20 cellular contexts compared by ENCODE assay signal in genomic region chr1:12586171-12586942, GRCh38. TPM values are rescaled to one million over a fixed set of nuclear protein-coding genes. Genes with fewer than 3 reads are reported as not detected.
"Had no signal": no experiment of that assay in that cellular context is flagged by ENCODE, and none has a peak within 500 bp of the region (broad histone marks: within the 10 kb centered on the region; RNA-seq: fewer than 3 reads in every experiment).

No MANE protein-coding gene starts in this region.

- H3K9me3 ChIP-seq: left ventricle myocardium inferior, mucosa of descending colon, thoracic aorta had no signal

- H3K27me3 ChIP-seq: cardiac muscle cell, dorsolateral prefrontal cortex had no signal

- H3K27ac ChIP-seq: cardiac muscle cell, dorsolateral prefrontal cortex, left ventricle myocardium inferior, thoracic aorta had no signal

- H3K27ac Mint-ChIP-seq: activated B cell treated with CpG ODN at 0.5 μM for 24 hours; activated CD4-positive, alpha-beta T cell treated with anti-CD3 and anti-CD28 coated beads, Interleukin-2, amount 10 ng/mL, durations not matched to agents 24 days and 14 days; activated CD8-positive, alpha-beta T cell treated with anti-CD3 and anti-CD28 coated beads, Interleukin-2, amount 10 ng/mL, durations not matched to agents 7 days and 5 days; stimulated activated naive CD8-positive, alpha-beta T cell treated with anti-CD3 and anti-CD28 coated beads, Interleukin-15, amount 100 ng/mL, for 72 hours had no signal

- DNase-seq: activated B cell treated with CpG ODN at 0.5 μM for 24 hours; activated CD4-positive, alpha-beta T cell treated with anti-CD3 and anti-CD28 coated beads, Interleukin-2, amount 10 ng/mL, durations not matched to agents 24 days and 14 days; activated CD8-positive, alpha-beta memory T cell treated with anti-CD3 and anti-CD28 coated beads, Interleukin-2, amount 50 U/mL, for 4 hours; activated CD8-positive, alpha-beta T cell treated with anti-CD3 and anti-CD28 coated beads, Interleukin-2, amount 10 ng/mL, durations not matched to agents 7 days and 5 days; dorsolateral prefrontal cortex; erythroblast; hippocampal formation; kidney; left ventricle myocardium inferior; mucosa of descending colon; stimulated activated CD4-positive, alpha-beta T cell treated with anti-CD3 and anti-CD28 coated beads, Interleukin-1b, Interleukin-23, amount 100 ng/mL, for 48 hours; stimulated activated naive CD8-positive, alpha-beta T cell treated with anti-CD3 and anti-CD28 coated beads, Interleukin-15, amount 100 ng/mL, for 72 hours; T-helper 2 cell had no signal

- H3K27me3 Mint-ChIP-seq: activated CD4-positive, alpha-beta T cell treated with anti-CD3 and anti-CD28 coated beads, Interleukin-2, amount 10 ng/mL, durations not matched to agents 24 days and 14 days; stimulated activated naive CD8-positive, alpha-beta T cell treated with anti-CD3 and anti-CD28 coated beads, Interleukin-15, amount 100 ng/mL, for 72 hours had no signal

- H3K4me3 ChIP-seq: cardiac muscle cell, dorsolateral prefrontal cortex, left ventricle myocardium inferior, mucosa of descending colon, thoracic aorta had no signal

- FAIRE-seq: kidney, urothelium cell line had no signal

- H3K36me3 ChIP-seq: cardiac muscle cell had no signal

- H3K9me3 Mint-ChIP-seq: activated B cell treated with CpG ODN at 0.5 μM for 24 hours; activated CD4-positive, alpha-beta T cell treated with anti-CD3 and anti-CD28 coated beads, Interleukin-2, amount 10 ng/mL, durations not matched to agents 24 days and 14 days; stimulated activated naive CD8-positive, alpha-beta T cell treated with anti-CD3 and anti-CD28 coated beads, Interleukin-15, amount 100 ng/mL, for 72 hours had no signal

- H3K4me3 Mint-ChIP-seq: activated B cell treated with CpG ODN at 0.5 μM for 24 hours; activated CD4-positive, alpha-beta T cell treated with anti-CD3 and anti-CD28 coated beads, Interleukin-2, amount 10 ng/mL, durations not matched to agents 24 days and 14 days; activated CD8-positive, alpha-beta T cell treated with anti-CD3 and anti-CD28 coated beads, Interleukin-2, amount 10 ng/mL, durations not matched to agents 7 days and 5 days; stimulated activated naive CD8-positive, alpha-beta T cell treated with anti-CD3 and anti-CD28 coated beads, Interleukin-15, amount 100 ng/mL, for 72 hours had no signal

- H3K4me1 Mint-ChIP-seq: activated B cell treated with CpG ODN at 0.5 μM for 24 hours had no signal

- ATAC-seq: activated CD8-positive, alpha-beta T cell treated with anti-CD3 and anti-CD28 coated beads, Interleukin-2, amount 10 ng/mL, durations not matched to agents 7 days and 5 days; stimulated activated naive CD8-positive, alpha-beta T cell treated with anti-CD3 and anti-CD28 coated beads, Interleukin-15, amount 100 ng/mL, for 72 hours had no signal

RNA-seq across cellular contexts. Expression of gene AADACL4, which starts 57.5 kb away (rescaled TPM):
- total RNA-seq: activated B cell treated with CpG ODN at 0.5 μM for 24 hours; activated CD4-positive, alpha-beta T cell treated with anti-CD3 and anti-CD28 coated beads, Interleukin-2, amount 10 ng/mL, durations not matched to agents 24 days and 14 days; activated CD8-positive, alpha-beta T cell treated with anti-CD3 and anti-CD28 coated beads, Interleukin-2, amount 10 ng/mL, durations not matched to agents 7 days and 5 days; cardiac muscle cell; dorsolateral prefrontal cortex; glomerular endothelial cell; left ventricle myocardium inferior; mucosa of descending colon; osteoblast; pulmonary artery endothelial cell; thoracic aorta had no signal
- polyA plus RNA-seq: cardiac muscle cell, neural cell had no signal
